ENCODE assay signal across 9 cellular contexts in the genomic region with DNA sequence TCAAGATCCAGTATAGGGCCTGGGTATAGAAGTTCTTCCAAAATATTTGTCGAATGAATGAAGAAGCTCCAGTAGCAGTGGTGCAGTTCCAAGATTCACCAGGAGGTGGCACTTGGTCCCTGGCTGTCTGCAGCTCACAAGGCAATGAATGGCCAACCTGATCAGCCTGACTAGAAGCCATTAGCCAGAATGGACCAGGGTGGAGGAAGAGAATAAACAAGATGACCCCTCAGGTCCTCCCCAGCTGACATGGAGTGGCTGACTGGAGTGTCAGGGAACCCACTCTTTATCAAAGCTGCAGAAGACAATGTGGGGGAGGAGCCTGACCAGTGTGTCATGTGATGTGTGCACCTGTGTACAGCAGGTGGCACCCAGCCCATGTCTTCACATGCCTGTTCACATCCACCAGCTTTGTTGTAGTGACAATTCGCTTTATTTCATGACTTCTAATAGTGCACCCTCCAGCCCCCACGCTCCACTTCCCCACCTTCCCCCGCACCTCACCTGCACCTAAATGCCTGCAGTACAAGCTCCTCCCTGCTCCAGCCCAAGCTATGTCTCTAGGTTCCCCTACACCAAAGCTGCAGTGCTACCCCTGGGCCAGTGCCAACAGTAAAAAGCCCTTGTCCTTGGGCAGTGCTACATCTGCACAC. TPM values are rescaled to one million over a fixed set of nuclear protein-coding genes. Genes with fewer than 3 reads are reported as not detected.
DNase-seq lines count a peak whose midpoint lies in the region; ATAC-seq and TF ChIP-seq lines count a peak whose summit lies in the region.
"Had no signal": no experiment of that assay in that cellular context is flagged by ENCODE, and none has a peak within 500 bp of the region (broad histone marks: within the 10 kb centered on the region; RNA-seq: fewer than 3 reads in every experiment).

No MANE protein-coding gene starts in this region.

- WGBS in SK-N-SH (ENCODE audit: low lambda C conversion rate): 51% methylated on average over 4 of the region's 4 CpGs

- peaks cover 0 to 23% of the 10 kb centered on the region in 2 experiments for H3K36me3 ChIP-seq in SK-N-SH (replicated peaks in 1 of 2; ENCODE audit: control insufficient read depth in 1 of 2, insufficient read depth in 2 of 2, low read length in 1 of 2)
- no peaks in the 10 kb centered on the region for H3K36me3 ChIP-seq in upper lobe of right lung

- peaks cover 32% of the 10 kb centered on the region for H3F3A ChIP-seq in SK-N-SH (replicated peaks; ENCODE audit: insufficient read depth)

- POLR2A ChIA-PET in SK-N-SH (lab: Yijun Ruan, JAX): interaction anchor here (0.6 to 1.1 kb wide), 3 partner anchors 68 to 154 kb away, joined by 3 read pairs; no protein-coding TSS in a partner anchor

- H3K27me3 ChIP-seq in SK-N-SH (ENCODE audit: insufficient read depth) (no peaks in the 10 kb centered on the region), upper lobe of right lung (peaks cover 15% of the 10 kb centered on the region)

- no peak overlapping the region for H2AFZ ChIP-seq in SK-N-SH (ENCODE audit: low read depth)

- H4K20me1 ChIP-seq in SK-N-SH (ENCODE audit: insufficient read depth): peaks cover 19% of the 10 kb centered on the region; the same call in 1 of the 2 replicates

- no peak for TF ChIP-seq EP300 in SK-N-SH (IDR thresholded peaks at IDR 0.05; ENCODE audit: borderline replicate concordance in 1 of 2, low read depth in 1 of 2, low read length in 1 of 2)

- no peaks in the 10 kb centered on the region for H3K9me2 ChIP-seq in SK-N-SH

- H3K9ac ChIP-seq in SK-N-SH: no peak overlapping the region; the same call in 1 of the 2 replicates

- H3K9me3 ChIP-seq in SK-N-SH (no peaks in the 10 kb centered on the region), upper lobe of right lung (no peaks in the 10 kb centered on the region)

- H3K79me2 ChIP-seq in SK-N-SH (ENCODE audit: insufficient read depth): peaks cover 98% of the 10 kb centered on the region

- H3K4me1 ChIP-seq in SK-N-SH (ENCODE audit: control insufficient read depth in 1 of 2, insufficient read depth in 2 of 2, low read depth in 1 of 2, low read length in 1 of 2): peaks cover 39 to 41% of the 10 kb centered on the region in 2 experiments; a peak in 3 of 4 replicates
- no peaks in the 10 kb centered on the region for H3K4me1 ChIP-seq in upper lobe of right lung

- TF ChIP-seq CTCF in GM12865 (IDR thresholded peaks at IDR 0.05; ENCODE audit: insufficient read depth, low read depth, low read length, missing control alignments) (peak; percentile 97), SK-N-SH (IDR thresholded peaks at IDR 0.05) (peak; percentile 98), upper lobe of right lung (IDR thresholded peaks at IDR 0.05) (peak; percentile 99)

- CTCF ChIA-PET in SK-N-SH (lab: Yijun Ruan, JAX): interaction anchor here (0.6 to 6.4 kb wide), 58 partner anchors 8 to 298 kb away, joined by 3 to 126 read pairs (median 5); a partner anchor contains a TSS

- intact Hi-C loops in upper lobe of right lung (cut with DNase I): loop anchor here (10.0 kb wide), 1 partner anchor 104 kb away; no protein-coding TSS in a partner anchor

- peak; percentile 92 for TF ChIP-seq RAD21 in SK-N-SH (IDR thresholded peaks at IDR 0.05; ENCODE audit: low read length)

- DNase-seq in GM12865 (ENCODE audit: low read depth): peak; percentile 89
- DNase-seq in NCI-H1092 treated with DMSO at 0.1 percent for 48 hours (lab: John Stamatoyannopoulos, UW): peak; percentile 67
- peak; percentile 79 for DNase-seq in SK-N-SH
- DNase-seq in activated naive CD4-positive, alpha-beta T cell treated with anti-CD3 and anti-CD28 coated beads, Interleukin-2, amount 50 U/mL, for 16 hours: peak; percentile 85
- peak; percentile 87 for DNase-seq in glomerular visceral epithelial cell (ENCODE audit: extremely low spot score)
- DNase-seq in pons (ENCODE audit: low spot score): peak; percentile 78
- DNase-seq in upper lobe of right lung: peak; percentile 78

- peak overlapping the region; percentile 93 for H3K4me2 ChIP-seq in SK-N-SH

- H3K27ac ChIP-seq in SK-N-SH (ENCODE audit: low read depth in 2 of 2, low read length in 1 of 2) (no peak overlapping the region), upper lobe of right lung (no peak overlapping the region)
- H3K27ac ChIP-seq: skin epidermis had no signal

- H3K4me3 ChIP-seq in GM12865 (ENCODE audit: low read depth, low read length) (no peak overlapping the region), SK-N-SH (ENCODE audit: low read depth in 2 of 2, low read length in 1 of 2) (peak overlapping the region in 1 of 2 experiments; percentile 73; a peak in 1 of 4 replicates), upper lobe of right lung (peak overlapping the region; percentile 67)

- ATAC-seq in upper lobe of right lung (peak; percentile 77), GM21786 (IDR thresholded peaks at IDR 0.05; ENCODE audit: unreplicated experiment) (no peak)

TF ChIP-seq in SK-N-SH, 30 proteins besides CTCF, POLR2A, EP300 and RAD21:
- TF ChIP-seq JUND (IDR thresholded peaks at IDR 0.05) (no peak), TEAD4 (IDR thresholded peaks at IDR 0.05; ENCODE audit: borderline replicate concordance, insufficient read depth) (no peak), NRF1 (IDR thresholded peaks at IDR 0.05; ENCODE audit: low read depth, low read length) (no peak), CHD2 (IDR thresholded peaks at IDR 0.05; ENCODE audit: low read length, partially characterized antibody) (peak; percentile 28), SMC3 (IDR thresholded peaks at IDR 0.05; ENCODE audit: low read depth, low read length) (peak; percentile 89), YY1 (IDR thresholded peaks at IDR 0.05; ENCODE audit: low read depth) (peak; percentile 44; the same call in 1 of the 2 replicates), RCOR1 (IDR thresholded peaks at IDR 0.05; ENCODE audit: low read length) (peak; percentile 40; the same call in 1 of the 2 replicates)
- TF ChIP-seq, protein P1, sequence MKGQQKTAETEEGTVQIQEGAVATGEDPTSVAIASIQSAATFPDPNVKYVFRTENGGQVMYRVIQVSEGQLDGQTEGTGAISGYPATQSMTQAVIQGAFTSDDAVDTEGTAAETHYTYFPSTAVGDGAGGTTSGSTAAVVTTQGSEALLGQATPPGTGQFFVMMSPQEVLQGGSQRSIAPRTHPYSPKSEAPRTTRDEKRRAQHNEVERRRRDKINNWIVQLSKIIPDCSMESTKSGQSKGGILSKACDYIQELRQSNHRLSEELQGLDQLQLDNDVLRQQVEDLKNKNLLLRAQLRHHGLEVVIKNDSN (IDR thresholded peaks at IDR 0.05; ENCODE audit: borderline replicate concordance, low read depth): peak; percentile 67; the same call in 1 of the 2 replicates
- TF ChIP-seq, protein P2, sequence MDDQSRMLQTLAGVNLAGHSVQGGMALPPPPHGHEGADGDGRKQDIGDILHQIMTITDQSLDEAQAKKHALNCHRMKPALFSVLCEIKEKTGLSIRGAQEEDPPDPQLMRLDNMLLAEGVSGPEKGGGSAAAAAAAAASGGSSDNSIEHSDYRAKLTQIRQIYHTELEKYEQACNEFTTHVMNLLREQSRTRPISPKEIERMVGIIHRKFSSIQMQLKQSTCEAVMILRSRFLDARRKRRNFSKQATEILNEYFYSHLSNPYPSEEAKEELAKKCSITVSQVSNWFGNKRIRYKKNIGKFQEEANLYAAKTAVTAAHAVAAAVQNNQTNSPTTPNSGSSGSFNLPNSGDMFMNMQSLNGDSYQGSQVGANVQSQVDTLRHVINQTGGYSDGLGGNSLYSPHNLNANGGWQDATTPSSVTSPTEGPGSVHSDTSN (IDR thresholded peaks at IDR 0.05): no peak
- TF ChIP-seq, protein P3, sequence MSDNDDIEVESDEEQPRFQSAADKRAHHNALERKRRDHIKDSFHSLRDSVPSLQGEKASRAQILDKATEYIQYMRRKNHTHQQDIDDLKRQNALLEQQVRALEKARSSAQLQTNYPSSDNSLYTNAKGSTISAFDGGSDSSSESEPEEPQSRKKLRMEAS (IDR thresholded peaks at IDR 0.05; ENCODE audit: low read depth): no peak

RNA-seq across cellular contexts. Expression of a gene that starts 3.0 kb away (rescaled TPM):
- polyA plus RNA-seq in SK-N-SH (2012; rRNA removed): 34.4 and 58.8 TPM in 2 replicates
- 30.9 and 41.3 TPM in 2 replicates for polyA plus RNA-seq in SK-N-SH (2012; cell fraction: cytosol; rRNA removed)
- polyA plus RNA-seq in SK-N-SH (2012; cell fraction: nucleus; rRNA removed): 136 and 138 TPM in 2 replicates
- total RNA-seq in upper lobe of right lung: 117 TPM
